In genomic region chr12:32884962-32885361, GRCh38 we compare ENCODE assay signal across 22 cellular contexts. TPM values are rescaled to one million over a fixed set of nuclear protein-coding genes. Genes with fewer than 3 reads are reported as not detected.
DNase-seq lines count a peak whose midpoint lies in the region; ATAC-seq and TF ChIP-seq lines count a peak whose summit lies in the region.
"Had no signal": no experiment of that assay in that cellular context is flagged by ENCODE, and none has a peak within 500 bp of the region (broad histone marks: within the 10 kb centered on the region; RNA-seq: fewer than 3 reads in every experiment).

No MANE protein-coding gene starts in this region.

- H3K4me2 ChIP-seq in MM.1S (ENCODE audit: low read depth, low read length): peak overlapping the region; percentile 66
- H3K4me2 ChIP-seq: A549 had no signal

- peaks cover 16% of the 10 kb centered on the region for H3K36me3 Mint-ChIP-seq in type B pancreatic cell
- H3K36me3 Mint-ChIP-seq: CD14-positive monocyte had no signal

- H3K9me3 Mint-ChIP-seq in type B pancreatic cell: no peaks in the 10 kb centered on the region
- H3K9me3 Mint-ChIP-seq: HFFc6 had no signal

- H2AFZ ChIP-seq in MM.1S (ENCODE audit: low read length): no peak overlapping the region

- peaks cover 89% of the 10 kb centered on the region for H3K79me2 ChIP-seq in MM.1S (ENCODE audit: low read length)

- H3K4me1 Mint-ChIP-seq in type B pancreatic cell (ENCODE audit: unreplicated experiment): peaks cover 18% of the 10 kb centered on the region
- H3K4me1 Mint-ChIP-seq: B cell, CD14-positive monocyte had no signal

- ATAC-seq in Right ventricle myocardium superior (ENCODE audit: poor library complexity) (no peak), HG03139 (IDR thresholded peaks at IDR 0.05; ENCODE audit: unreplicated experiment) (no peak), GM21529 (IDR thresholded peaks at IDR 0.05; ENCODE audit: unreplicated experiment) (no peak), HG03432 (IDR thresholded peaks at IDR 0.05; ENCODE audit: unreplicated experiment) (no peak)
- ATAC-seq: A549 had no signal

- H3K4me3 Mint-ChIP-seq in type B pancreatic cell: no peak overlapping the region
- H3K4me3 Mint-ChIP-seq: B cell, CD14-positive monocyte, HFFc6 had no signal

- H4K20me1 ChIP-seq in MM.1S (ENCODE audit: insufficient read depth, low read length): no peaks in the 10 kb centered on the region

- TF ChIP-seq CTCF in left ventricle myocardium inferior (IDR thresholded peaks at IDR 0.05; ENCODE audit: borderline replicate concordance) (no peak), MM.1S (IDR thresholded peaks at IDR 0.05; ENCODE audit: low read length) (no peak), type B pancreatic cell (conservative IDR thresholded peaks at IDR 0.05) (no peak)

- H3K9me2 ChIP-seq in MM.1S (replicated peaks; ENCODE audit: insufficient read depth, low read length): no peaks in the 10 kb centered on the region

- peak overlapping the region; percentile 48; the same call in 1 of the 2 replicates for H3K9ac ChIP-seq in MM.1S (ENCODE audit: low read length)

- H3K36me3 ChIP-seq in left ventricle myocardium inferior: peaks cover 3% of the 10 kb centered on the region
- H3K36me3 ChIP-seq in MM.1S (replicated peaks; ENCODE audit: insufficient read depth, low read length): no peaks in the 10 kb centered on the region; the same call in 1 of the 2 replicates
- H3K36me3 ChIP-seq: SJCRH30 had no signal

- H3K27ac ChIP-seq in left ventricle myocardium inferior (replicated peaks) (peak overlapping the region; percentile 91), MM.1S (ENCODE audit: low read length) (peak overlapping the region; percentile 89)
- H3K27ac ChIP-seq: A549, SJCRH30 had no signal

- H3K4me1 ChIP-seq in left ventricle myocardium inferior: peaks cover 75% of the 10 kb centered on the region
- peaks cover 62% of the 10 kb centered on the region for H3K4me1 ChIP-seq in MM.1S (ENCODE audit: low read length)
- H3K4me1 ChIP-seq: SJCRH30 had no signal

- H3K27me3 ChIP-seq in left ventricle myocardium inferior (ENCODE audit: low read depth) (no peaks in the 10 kb centered on the region), MM.1S (replicated peaks; ENCODE audit: insufficient read depth, low read length) (no peaks in the 10 kb centered on the region)

- no peak overlapping the region for H3K4me3 ChIP-seq in left ventricle myocardium inferior
- H3K4me3 ChIP-seq in MM.1S (ENCODE audit: low read length): peak overlapping the region; percentile 30
- H3K4me3 ChIP-seq: A549, SJCRH30 had no signal

- peaks cover 45% of the 10 kb centered on the region for H3F3A ChIP-seq in MM.1S (ENCODE audit: insufficient read depth, low read length)

- DNase-seq in left ventricle myocardium inferior (no peak), Right ventricle myocardium superior (no peak), MM.1S (no peak), islet precursor cell (peak; percentile 74), type B pancreatic cell (ENCODE audit: extremely low spot score, unreplicated experiment) (no peak)
- DNase-seq: DMS53, GDM1, H7, HFFc6, IMR-90, Kasumi-1, NCI-H1048, NCI-H1417 treated with DMSO at 0.1 percent for 48 hours, NCI-H1930, NCI-H510A, SJCRH30 had no signal

- peak overlapping the region; percentile 11 for H3K27ac Mint-ChIP-seq in type B pancreatic cell
- H3K27ac Mint-ChIP-seq: B cell, CD14-positive monocyte, HFFc6 had no signal

- H3K27me3 Mint-ChIP-seq in type B pancreatic cell: no peaks in the 10 kb centered on the region

- H3K9me3 ChIP-seq in left ventricle myocardium inferior (replicated peaks) (no peaks in the 10 kb centered on the region), MM.1S (replicated peaks; ENCODE audit: insufficient read depth, low read length) (no peaks in the 10 kb centered on the region)
- H3K9me3 ChIP-seq: A549, SJCRH30 had no signal

- intact Hi-C loops in left ventricle myocardium inferior (cut with micrococcal nuclease): no loop called here
- intact Hi-C loops in Right ventricle myocardium superior (cut with DNase I): no loop called here

RNA-seq across cellular contexts. Expression of gene PKP2, which starts 11.6 kb away (rescaled TPM):
- total RNA-seq in left ventricle myocardium inferior: 428 TPM
- total RNA-seq in Right ventricle myocardium superior: 400 TPM
- total RNA-seq in type B pancreatic cell (ENCODE audit: low replicate concordance): 29.5 and 116 TPM in 2 replicates
- total RNA-seq: B cell had no signal
